In genomic region chr15:92687183-92687582, GRCh38 we compare ENCODE assay signal across 29 cellular contexts. TPM values are rescaled to one million over a fixed set of nuclear protein-coding genes. Genes with fewer than 3 reads are reported as not detected.
DNase-seq lines count a peak whose midpoint lies in the region; ATAC-seq and TF ChIP-seq lines count a peak whose summit lies in the region.
"Had no signal": no experiment of that assay in that cellular context is flagged by ENCODE, and none has a peak within 500 bp of the region (broad histone marks: within the 10 kb centered on the region; RNA-seq: fewer than 3 reads in every experiment).

No MANE protein-coding gene starts in this region.

- in situ Hi-C loops in astrocyte of the cerebellum (cut with HindIII; ENCODE audit: low sequenced_read_pairs): no loop called here

- H3K9me3 Mint-ChIP-seq in natural killer cell treated with Interleukin-12 subunit alpha and Interleukin-12 subunit beta and Interleukin-15 and Interleukin-18, amount 100 ng/mL, for 72 hours: no peaks in the 10 kb centered on the region
- H3K9me3 Mint-ChIP-seq: activated naive CD4-positive, alpha-beta T cell treated with anti-CD3 and anti-CD28 coated beads, Interleukin-2, amount 10 ng/mL, durations not matched to agents 7 days and 5 days had no signal

- no peak overlapping the region for H3K4me3 Mint-ChIP-seq in natural killer cell treated with Interleukin-12 subunit alpha and Interleukin-12 subunit beta and Interleukin-15 and Interleukin-18, amount 100 ng/mL, for 72 hours
- H3K4me3 Mint-ChIP-seq: activated CD8-positive, alpha-beta T cell treated with anti-CD3 and anti-CD28 coated beads for 36 hours; activated naive CD4-positive, alpha-beta T cell treated with anti-CD3 and anti-CD28 coated beads, Interleukin-2, amount 10 ng/mL, durations not matched to agents 7 days and 5 days; activated T-helper 1 cell treated with anti-CD3 and anti-CD28 coated beads, Interleukin-12 subunit alpha, Interleukin-12 subunit beta, Interleukin-2, Interleukin-4 antibody, amounts not matched to agents 30 ng/mL and 10 ng/mL and 1 ng/mL, durations not matched to agents 14 hours and 24 hours and 36 hours; GM23338; neural progenitor cell had no signal

- DNase-seq in astrocyte of the cerebellum (ENCODE audit: low read depth) (peak; percentile 68), foreskin keratinocyte (peak; percentile 34 to 74), stromal cell of bone marrow (ENCODE audit: low read depth) (peak; percentile 33), NCI-H1092 (lab: John Stamatoyannopoulos, UW) (no peak)
- no peak for DNase-seq in natural killer cell treated with Interleukin-12 subunit alpha and Interleukin-12 subunit beta and Interleukin-15 and Interleukin-18, amount 100 ng/mL, for 72 hours (ENCODE audit: low spot score)
- DNase-seq: activated CD8-positive, alpha-beta memory T cell treated with anti-CD3 and anti-CD28 coated beads, Interleukin-2, amount 50 U/mL, for 48 hours; activated CD8-positive, alpha-beta T cell treated with anti-CD3 and anti-CD28 coated beads for 36 hours; activated naive CD4-positive, alpha-beta T cell treated with anti-CD3 and anti-CD28 coated beads, Interleukin-2, amount 10 ng/mL, durations not matched to agents 7 days and 5 days; adrenal gland; brain microvascular endothelial cell; C1 segment of cervical spinal cord; cerebellar nuclear complex; dorsolateral prefrontal cortex; left ventricle myocardium inferior; mesendoderm; NCI-H1417 treated with DMSO at 0.1 percent for 48 hours; NCI-H2081; NCI-H2227 treated with DMSO at 0.1 percent for 48 hours; NCI-H69; right lobe of liver; stimulated activated CD4-positive, alpha-beta T cell treated with anti-CD3 and anti-CD28 coated beads, Interleukin-2, amount 100 ng/mL, for 48 hours; tibial artery had no signal

- H3K4me3 ChIP-seq in astrocyte of the cerebellum (ENCODE audit: low read depth, low read length): no peak overlapping the region
- H3K4me3 ChIP-seq: adrenal gland, dorsolateral prefrontal cortex, GM23338, left ventricle myocardium inferior, neural progenitor cell, right lobe of liver, tibial artery had no signal

- TF ChIP-seq CTCF in astrocyte of the cerebellum (IDR thresholded peaks at IDR 0.05; ENCODE audit: low read depth, low read length, missing control alignments) (no peak), foreskin keratinocyte (conservative IDR thresholded peaks at IDR 0.05) (no peak)

- no peak overlapping the region for H3K27ac Mint-ChIP-seq in natural killer cell treated with Interleukin-12 subunit alpha and Interleukin-12 subunit beta and Interleukin-15 and Interleukin-18, amount 100 ng/mL, for 72 hours
- H3K27ac Mint-ChIP-seq: activated CD8-positive, alpha-beta T cell treated with anti-CD3 and anti-CD28 coated beads for 36 hours; activated naive CD4-positive, alpha-beta T cell treated with anti-CD3 and anti-CD28 coated beads, Interleukin-2, amount 10 ng/mL, durations not matched to agents 7 days and 5 days; activated T-helper 1 cell treated with anti-CD3 and anti-CD28 coated beads, Interleukin-12 subunit alpha, Interleukin-12 subunit beta, Interleukin-2, Interleukin-4 antibody, amounts not matched to agents 30 ng/mL and 10 ng/mL and 1 ng/mL, durations not matched to agents 14 hours and 24 hours and 36 hours; GM23338 had no signal

- ATAC-seq in foreskin keratinocyte (peak; percentile 9), esophagus mucosa (no peak)
- ATAC-seq in natural killer cell treated with Interleukin-12 subunit alpha and Interleukin-12 subunit beta and Interleukin-15 and Interleukin-18, amount 100 ng/mL, for 72 hours: no peak
- ATAC-seq: activated CD8-positive, alpha-beta T cell treated with anti-CD3 and anti-CD28 coated beads for 36 hours; GM23338; right lobe of liver had no signal

- no peak overlapping the region for H3K27ac ChIP-seq in foreskin keratinocyte
- H3K27ac ChIP-seq: adrenal gland, brain microvascular endothelial cell, dorsolateral prefrontal cortex, HL-60, KMS-11, left ventricle myocardium inferior, neural progenitor cell, right lobe of liver, tibial artery had no signal

- no peaks in the 10 kb centered on the region for H3K27me3 ChIP-seq in foreskin keratinocyte
- H3K27me3 ChIP-seq: adrenal gland, brain microvascular endothelial cell, dorsolateral prefrontal cortex, neural progenitor cell, right lobe of liver, tibial artery had no signal

- H3K4me1 Mint-ChIP-seq in natural killer cell treated with Interleukin-12 subunit alpha and Interleukin-12 subunit beta and Interleukin-15 and Interleukin-18, amount 100 ng/mL, for 72 hours (ENCODE audit: low read depth in 2 of 2): no peaks in the 10 kb centered on the region
- H3K4me1 Mint-ChIP-seq: activated naive CD4-positive, alpha-beta T cell treated with anti-CD3 and anti-CD28 coated beads, Interleukin-2, amount 10 ng/mL, durations not matched to agents 7 days and 5 days; neural progenitor cell had no signal

- H3K36me3 Mint-ChIP-seq in natural killer cell treated with Interleukin-12 subunit alpha and Interleukin-12 subunit beta and Interleukin-15 and Interleukin-18, amount 100 ng/mL, for 72 hours: peaks cover 9% of the 10 kb centered on the region
- H3K36me3 Mint-ChIP-seq: activated naive CD4-positive, alpha-beta T cell treated with anti-CD3 and anti-CD28 coated beads, Interleukin-2, amount 10 ng/mL, durations not matched to agents 7 days and 5 days had no signal

- TF ChIP-seq RAD21 in Ishikawa (IDR thresholded peaks at IDR 0.05; ENCODE audit: low read depth): peak; percentile 19; the same call in 1 of the 2 replicates

- no peaks in the 10 kb centered on the region for H3K4me1 ChIP-seq in foreskin keratinocyte
- H3K4me1 ChIP-seq: adrenal gland, neural progenitor cell, right lobe of liver, tibial artery had no signal

- peak; percentile 97 for TF ChIP-seq EP300 in Ishikawa (IDR thresholded peaks at IDR 0.05; ENCODE audit: borderline replicate concordance)

- peaks cover 21 to 61% of the 10 kb centered on the region in 2 donors for H3K27me3 Mint-ChIP-seq in natural killer cell treated with Interleukin-12 subunit alpha and Interleukin-12 subunit beta and Interleukin-15 and Interleukin-18, amount 100 ng/mL, for 72 hours

TF ChIP-seq in Ishikawa, 13 proteins besides CTCF, POLR2A, EP300 and RAD21:
- peak; percentile 96 for TF ChIP-seq FOXM1 (IDR thresholded peaks at IDR 0.05; ENCODE audit: borderline replicate concordance, low read depth)
- TF ChIP-seq CEBPB (IDR thresholded peaks at IDR 0.05): peak; percentile 39; the same call in 1 of the 2 replicates
- no peak for TF ChIP-seq REST (IDR thresholded peaks at IDR 0.05; ENCODE audit: low read depth)
- TF ChIP-seq EGR1 (IDR thresholded peaks at IDR 0.05): no peak
- TF ChIP-seq TCF12 (IDR thresholded peaks at IDR 0.05; ENCODE audit: low read depth): peak; percentile 97
- TF ChIP-seq TAF1 (IDR thresholded peaks at IDR 0.05; ENCODE audit: low read depth): no peak
- TF ChIP-seq, protein P1, sequence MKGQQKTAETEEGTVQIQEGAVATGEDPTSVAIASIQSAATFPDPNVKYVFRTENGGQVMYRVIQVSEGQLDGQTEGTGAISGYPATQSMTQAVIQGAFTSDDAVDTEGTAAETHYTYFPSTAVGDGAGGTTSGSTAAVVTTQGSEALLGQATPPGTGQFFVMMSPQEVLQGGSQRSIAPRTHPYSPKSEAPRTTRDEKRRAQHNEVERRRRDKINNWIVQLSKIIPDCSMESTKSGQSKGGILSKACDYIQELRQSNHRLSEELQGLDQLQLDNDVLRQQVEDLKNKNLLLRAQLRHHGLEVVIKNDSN (IDR thresholded peaks at IDR 0.05): no peak
- TF ChIP-seq YY1 (IDR thresholded peaks at IDR 0.05; ENCODE audit: low read depth): peak; percentile 67; the same call in 1 of the 2 replicates
- peak; percentile 97 for TF ChIP-seq NFIC (IDR thresholded peaks at IDR 0.05)
- peak; percentile 80 for TF ChIP-seq TEAD4 (IDR thresholded peaks at IDR 0.05)
- TF ChIP-seq, protein P2, sequence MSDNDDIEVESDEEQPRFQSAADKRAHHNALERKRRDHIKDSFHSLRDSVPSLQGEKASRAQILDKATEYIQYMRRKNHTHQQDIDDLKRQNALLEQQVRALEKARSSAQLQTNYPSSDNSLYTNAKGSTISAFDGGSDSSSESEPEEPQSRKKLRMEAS (IDR thresholded peaks at IDR 0.05): peak; percentile 43; the same call in 1 of the 2 replicates

RNA-seq across cellular contexts. Expression of gene FAM174B, which starts 31.6 kb away (rescaled TPM):
- total RNA-seq in foreskin keratinocyte: 0.46 and 0.71 TPM in 2 replicates
- polyA plus RNA-seq in foreskin keratinocyte: 0.25 and 0.32 TPM in 2 replicates
- total RNA-seq in natural killer cell treated with Interleukin-12 subunit alpha and Interleukin-12 subunit beta and Interleukin-15 and Interleukin-18, amount 100 ng/mL, for 72 hours: 1 to 10 TPM in 1 of 2 donors, under 1 TPM in 1; 0.62 to 3.8 TPM
- 4.3 TPM for total RNA-seq in esophagus mucosa

Comparison
In these comparisons a context has a peak if more than half of its experiments do, and no peak if none do; other contexts are left out.
1. DNase-seq: peak in astrocyte of the cerebellum (single experiment), foreskin keratinocyte (2 of 2) and stromal cell of bone marrow (single experiment); none in natural killer cell treated with Interleukin-12 subunit alpha and Interleukin-12 subunit beta and Interleukin-15 and Interleukin-18, amount 100 ng/mL, for 72 hours (single experiment) and NCI-H1092 (single experiment).